Comparison of ENCODE assay signal across 16 cellular contexts in genomic region chr10:60992661-60993060, GRCh38.
"Had no signal": no experiment of that assay in that cellular context is flagged by ENCODE, and none has a peak within 500 bp of the region (broad histone marks: within the 10 kb centered on the region; RNA-seq: fewer than 3 reads in every experiment).

No MANE protein-coding gene starts in this region.

- H3K27ac ChIP-seq: colonic mucosa, gastrocnemius medialis, heart right ventricle, ovary, right atrium auricular region, sigmoid colon had no signal

- H3K4me2 ChIP-seq: smooth muscle cell had no signal

- DNase-seq: colonic mucosa; dermis blood vessel endothelial cell; gastrocnemius medialis; heart right ventricle; islet precursor cell; mammary epithelial cell; natural killer cell; nucleus accumbens; ovary; sigmoid colon; stimulated activated CD4-positive, alpha-beta T cell treated with anti-CD3 and anti-CD28 coated beads, Interleukin-2, amount 100 ng/mL, for 48 hours; stimulated activated naive CD4-positive, alpha-beta T cell treated with Interleukin-2 at 50 U/mL for 16 hours; trophoblast cell had no signal

- H3K4me1 Mint-ChIP-seq: natural killer cell, neural crest cell had no signal

- H3K36me3 ChIP-seq: colonic mucosa, gastrocnemius medialis, heart right ventricle, ovary, right atrium auricular region, sigmoid colon had no signal

- H3K4me3 Mint-ChIP-seq: natural killer cell, neural crest cell had no signal

- H3K4me1 ChIP-seq: colonic mucosa, gastrocnemius medialis, heart right ventricle, right atrium auricular region, sigmoid colon had no signal

- H3K27ac Mint-ChIP-seq: natural killer cell had no signal

- H3K9me3 ChIP-seq: colonic mucosa, gastrocnemius medialis, ovary, right atrium auricular region, sigmoid colon had no signal

- H3K27me3 ChIP-seq: colonic mucosa, gastrocnemius medialis, heart right ventricle, ovary, right atrium auricular region, sigmoid colon had no signal

- H3K36me3 Mint-ChIP-seq: natural killer cell had no signal

- H3K4me3 ChIP-seq: colonic mucosa, gastrocnemius medialis, heart right ventricle, ovary, right atrium auricular region, sigmoid colon, smooth muscle cell had no signal
